In genomic region chr11:66607126-66607834, GRCh38 we compare ENCODE assay signal across 1 cellular context.
TF ChIP-seq lines count a peak whose summit lies in the region.

No MANE protein-coding gene starts in this region.

TF ChIP-seq in HepG2, 621 proteins besides CTCF, POLR2A, EP300 and RAD21 (continued from another document):
- TF ChIP-seq BCLAF1 (IDR thresholded peaks at IDR 0.05) (no peak), E2F5 (CRISPR knock-in tag; conservative IDR thresholded peaks at IDR 0.05) (no peak), HOXA3 (CRISPR knock-in tag; IDR thresholded peaks at IDR 0.05) (peak; percentile 29; the same call in 1 of the 2 replicates), TGIF2 (CRISPR knock-in tag; IDR thresholded peaks at IDR 0.05) (peak; percentile 71; the same call in 1 of the 2 replicates), ZNF446 (CRISPR knock-in tag; IDR thresholded peaks at IDR 0.05) (no peak), STAT6 (CRISPR knock-in tag; IDR thresholded peaks at IDR 0.05; ENCODE audit: borderline replicate concordance) (no peak), ARID5B (CRISPR knock-in tag; IDR thresholded peaks at IDR 0.05) (peak; percentile 56; the same call in 1 of the 2 replicates), ZNF772 (CRISPR knock-in tag; IDR thresholded peaks at IDR 0.05) (no peak), NBN (conservative IDR thresholded peaks at IDR 0.05) (no peak), ZNF331 (CRISPR knock-in tag; IDR thresholded peaks at IDR 0.05) (0 out of 2 replicates have a peak, but pooled peaks have one; percentile 12), HNRNPK (IDR thresholded peaks at IDR 0.05; ENCODE audit: low read depth, low read length, poor library complexity, severe bottlenecking) (no peak), KIAA2018 (CRISPR knock-in tag; IDR thresholded peaks at IDR 0.05; ENCODE audit: borderline replicate concordance) (no peak)
